In genomic region chr10:101355307-101355706, GRCh38 we compare ENCODE assay signal across 9 cellular contexts. TPM values are rescaled to one million over a fixed set of nuclear protein-coding genes. Genes with fewer than 3 reads are reported as not detected.
A peak's percentile ranks its signal among the peaks of the same experiment; 100 is the strongest.
DNase-seq lines count a peak whose midpoint lies in the region; ATAC-seq and TF ChIP-seq lines count a peak whose summit lies in the region.
"Had no signal": no experiment of that assay in that cellular context is flagged by ENCODE, and none has a peak within 500 bp of the region (broad histone marks: within the 10 kb centered on the region; RNA-seq: fewer than 3 reads in every experiment).

No MANE protein-coding gene starts in this region.

- ATAC-seq in HG03196 (IDR thresholded peaks at IDR 0.05; ENCODE audit: unreplicated experiment) (no peak), HG03108 (IDR thresholded peaks at IDR 0.05; ENCODE audit: unreplicated experiment) (no peak)

- peak overlapping the region; percentile 97 to 99 (median 98) for H3K4me3 Mint-ChIP-seq in brain
- peak overlapping the region; percentile 89 for H3K4me3 Mint-ChIP-seq in mesothelial cell of epicardium

- H3K9me3 ChIP-seq in HUES48 (ENCODE audit: control insufficient read depth, insufficient read depth, low read length): no peaks in the 10 kb centered on the region

- in situ Hi-C loops in G401 (cut with HindIII; ENCODE audit: low sequenced_read_pairs): no loop called here

- H3K27ac Mint-ChIP-seq in brain (peak overlapping the region; percentile 96 to 99 (median 98)), mesothelial cell of epicardium (peak overlapping the region; percentile 97)

- H3K4me1 Mint-ChIP-seq in brain (peaks cover 41% of the 10 kb centered on the region), mesothelial cell of epicardium (peaks cover 20% of the 10 kb centered on the region)

- H3K9me3 Mint-ChIP-seq in brain: no peaks in the 10 kb centered on the region
- H3K9me3 Mint-ChIP-seq in mesothelial cell of epicardium: no peaks in the 10 kb centered on the region

- no peak for DNase-seq in AG09309 (ENCODE audit: low read depth)
- no peak for DNase-seq in mesothelial cell of epicardium (ENCODE audit: low spot score in 2 of 2, unreplicated experiment in 2 of 2)
- no peak for DNase-seq in G401 (ENCODE audit: low spot score)
- DNase-seq in AG08395 (ENCODE audit: low spot score): no peak
- DNase-seq: effector CD4-positive, alpha-beta T cell had no signal

- TF ChIP-seq CTCF in AG09309 (IDR thresholded peaks at IDR 0.05; ENCODE audit: control insufficient read depth, insufficient read depth, low read depth, low read length, missing control alignments) (no peak), brain (conservative IDR thresholded peaks at IDR 0.05) (no peak), mesothelial cell of epicardium (IDR thresholded peaks at IDR 0.05; ENCODE audit: unreplicated experiment) (no peak)

- H3K27me3 ChIP-seq in HUES48 (ENCODE audit: control insufficient read depth, insufficient read depth, low read length): no peaks in the 10 kb centered on the region

- H3K27ac ChIP-seq in HUES48 (ENCODE audit: low read depth, low read length): no peak overlapping the region

- peaks cover 21% of the 10 kb centered on the region for H3K27me3 Mint-ChIP-seq in brain
- peaks cover 4% of the 10 kb centered on the region for H3K27me3 Mint-ChIP-seq in mesothelial cell of epicardium (ENCODE audit: low read depth)

- H3K9ac ChIP-seq in HUES48 (ENCODE audit: low read depth, low read length): no peak overlapping the region

- H3K4me3 ChIP-seq in AG09309 (ENCODE audit: control insufficient read depth, low read depth, low read length) (peak overlapping the region; percentile 82; the same call in 1 of the 2 replicates), HUES48 (ENCODE audit: low read depth, low read length) (peak overlapping the region; percentile 82)

- peaks cover 3% of the 10 kb centered on the region; the same call in 1 of the 2 replicates for H3K36me3 ChIP-seq in HUES48 (ENCODE audit: control insufficient read depth, insufficient read depth, low read length)

- H3K36me3 Mint-ChIP-seq in brain: peaks cover 24% of the 10 kb centered on the region
- H3K36me3 Mint-ChIP-seq in mesothelial cell of epicardium: peaks cover 5% of the 10 kb centered on the region

- peaks cover 10% of the 10 kb centered on the region for H3K4me1 ChIP-seq in HUES48 (ENCODE audit: control insufficient read depth, insufficient read depth, low read length)

RNA-seq across cellular contexts. Expression of gene BTRC, which starts 1.3 kb away (rescaled TPM):
- polyA plus RNA-seq in brain (ENCODE audit: insufficient read depth, low read depth, low replicate concordance): 9.5 TPM
- total RNA-seq in mesothelial cell of epicardium: 37.5 to 38.4 TPM (median 37.7 TPM) in 3 replicates
- 12.1 and 21.0 TPM in 2 replicates for total RNA-seq in G401 (2014; rRNA removed; shearing (Covaris generic))
